Comparison of ENCODE assay signal across 15 cellular contexts in the genomic region with DNA sequence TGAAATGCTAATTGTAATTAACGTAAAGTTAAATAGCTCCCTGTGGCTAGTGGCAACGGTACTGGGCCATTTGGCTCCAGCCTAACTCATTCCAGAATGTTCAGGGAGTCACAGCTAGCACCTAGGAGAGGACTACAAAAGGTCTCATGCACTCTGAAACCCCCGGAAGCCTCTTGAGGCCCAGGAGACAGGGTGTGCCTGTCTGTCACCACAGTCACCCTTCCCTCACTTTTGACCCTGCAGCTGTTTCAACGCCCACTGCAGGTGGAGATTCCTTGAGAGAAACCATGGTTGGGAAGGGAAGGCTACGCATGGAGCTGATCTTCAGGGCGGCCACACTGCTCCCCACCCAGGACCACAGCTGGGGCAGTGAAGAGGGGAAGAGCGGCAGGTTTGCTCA. TPM values are rescaled to one million over a fixed set of nuclear protein-coding genes. Genes with fewer than 3 reads are reported as not detected.
DNase-seq lines count a peak whose midpoint lies in the region; ATAC-seq and TF ChIP-seq lines count a peak whose summit lies in the region.
"Had no signal": no experiment of that assay in that cellular context is flagged by ENCODE, and none has a peak within 500 bp of the region (broad histone marks: within the 10 kb centered on the region; RNA-seq: fewer than 3 reads in every experiment).

No MANE protein-coding gene starts in this region.

- no peak overlapping the region for H3K4me3 Mint-ChIP-seq in central memory CD8-positive, alpha-beta T cell
- peak overlapping the region; percentile 78 to 85 for H3K4me3 Mint-ChIP-seq in stimulated activated naive CD8-positive, alpha-beta T cell treated with anti-CD3 and anti-CD28 coated beads, Interleukin-15, amount 100 ng/mL, for 72 hours

- peaks cover 5 to 7% of the 10 kb centered on the region in 2 donors for H3K9me3 Mint-ChIP-seq in activated naive CD4-positive, alpha-beta T cell treated with anti-CD3 and anti-CD28 coated beads, Interleukin-2, amount 50 U/mL, for 72 hours
- H3K9me3 Mint-ChIP-seq in central memory CD8-positive, alpha-beta T cell = no peaks in the 10 kb centered on the region
- no peaks in the 10 kb centered on the region for H3K9me3 Mint-ChIP-seq in stimulated activated naive CD8-positive, alpha-beta T cell treated with anti-CD3 and anti-CD28 coated beads, Interleukin-15, amount 100 ng/mL, for 72 hours

- no peaks in the 10 kb centered on the region for H3K36me3 ChIP-seq in OCI-LY7 (ENCODE audit: insufficient read depth, low read length)

- intact Hi-C loops in OCI-LY7 (cut with micrococcal nuclease; ENCODE audit: unreplicated experiment) = loop anchor here (5.0 kb wide), 3 partner anchors 51 to 636 kb away; no protein-coding TSS in a partner anchor

- H3K27ac ChIP-seq in OCI-LY7 (ENCODE audit: low read depth, low read length, poor library complexity, severe bottlenecking) = peak overlapping the region; percentile 47

- H2AFZ ChIP-seq in OCI-LY7 (ENCODE audit: low read length) = peak overlapping the region; percentile 85

- no peak for ATAC-seq in activated naive CD4-positive, alpha-beta T cell treated with anti-CD3 and anti-CD28 coated beads, Interleukin-2, amount 50 U/mL, for 72 hours
- ATAC-seq in central memory CD8-positive, alpha-beta T cell (replicated peaks; ENCODE audit: extremely low read depth, poor library complexity, severe bottlenecking) = no peak
- ATAC-seq in stimulated activated naive CD8-positive, alpha-beta T cell treated with anti-CD3 and anti-CD28 coated beads, Interleukin-15, amount 100 ng/mL, for 72 hours = no peak
- ATAC-seq: K562 had no signal

- peaks cover 18% of the 10 kb centered on the region for H3K4me1 Mint-ChIP-seq in central memory CD8-positive, alpha-beta T cell
- H3K4me1 Mint-ChIP-seq in stimulated activated naive CD8-positive, alpha-beta T cell treated with anti-CD3 and anti-CD28 coated beads, Interleukin-15, amount 100 ng/mL, for 72 hours = peaks cover 33% of the 10 kb centered on the region

- peaks cover 34% of the 10 kb centered on the region for H3K4me1 ChIP-seq in OCI-LY7 (ENCODE audit: insufficient read depth, low read length, poor library complexity, severe bottlenecking)

- H3K79me2 ChIP-seq in OCI-LY7 (ENCODE audit: insufficient read depth, low read depth, low read length) = no peaks in the 10 kb centered on the region

- no peak for DNase-seq in activated naive CD4-positive, alpha-beta T cell treated with anti-CD3 and anti-CD28 coated beads, Interleukin-2, amount 50 U/mL, for 72 hours (ENCODE audit: low spot score in 2 of 2)
- DNase-seq in activated naive CD4-positive, alpha-beta T cell treated with Interleukin-2 at 50 U/mL for 16 hours = no peak
- DNase-seq in OCI-LY7 (ENCODE audit: low spot score) = peak; percentile 20
- DNase-seq in central memory CD8-positive, alpha-beta T cell (ENCODE audit: low spot score in 2 of 2) = no peak
- DNase-seq in stimulated activated naive CD8-positive, alpha-beta T cell treated with anti-CD3 and anti-CD28 coated beads, Interleukin-15, amount 100 ng/mL, for 72 hours = no peak
- DNase-seq in hepatic stellate cell (ENCODE audit: low spot score) = no peak
- DNase-seq in amniotic stem cell (lab: John Stamatoyannopoulos, UW) = no peak
- DNase-seq in superior temporal gyrus (ENCODE audit: extremely low spot score) = no peak
- DNase-seq: GF-D8, GOT3, mammary epithelial cell, NCI-H1105, NCI-H748 treated with DMSO at 0.1 percent for 48 hours, RPMI8226 had no signal

- CTCF ChIA-PET in OCI-LY7 (lab: Charles Lee; ENCODE audit: unreplicated experiment) = no interaction called here

- no peaks in the 10 kb centered on the region for H3K9me3 ChIP-seq in OCI-LY7 (ENCODE audit: low read length)

- peak overlapping the region; percentile 53 for H3K4me3 ChIP-seq in OCI-LY7 (ENCODE audit: low read depth, low read length, poor library complexity, severe bottlenecking)
- H3K4me3 ChIP-seq: K562 had no signal

- H3K27ac Mint-ChIP-seq in activated naive CD4-positive, alpha-beta T cell treated with anti-CD3 and anti-CD28 coated beads, Interleukin-2, amount 50 U/mL, for 72 hours = peak overlapping the region; percentile 94 to 98
- H3K27ac Mint-ChIP-seq in central memory CD8-positive, alpha-beta T cell (ENCODE audit: low read depth) = peak overlapping the region; percentile 95
- H3K27ac Mint-ChIP-seq in stimulated activated naive CD8-positive, alpha-beta T cell treated with anti-CD3 and anti-CD28 coated beads, Interleukin-15, amount 100 ng/mL, for 72 hours = no peak overlapping the region

- TF ChIP-seq CTCF in OCI-LY7 (conservative IDR thresholded peaks at IDR 0.05; ENCODE audit: low read length) = no peak

- H3K4me2 ChIP-seq in OCI-LY7 (ENCODE audit: low read length) = peak overlapping the region; percentile 68

- no peaks in the 10 kb centered on the region for H4K20me1 ChIP-seq in OCI-LY7 (ENCODE audit: insufficient read depth, low read length)

- H3K27me3 Mint-ChIP-seq in central memory CD8-positive, alpha-beta T cell = no peaks in the 10 kb centered on the region
- no peaks in the 10 kb centered on the region for H3K27me3 Mint-ChIP-seq in stimulated activated naive CD8-positive, alpha-beta T cell treated with anti-CD3 and anti-CD28 coated beads, Interleukin-15, amount 100 ng/mL, for 72 hours

- peaks cover 5 to 9% of the 10 kb centered on the region in 2 donors for H3K36me3 Mint-ChIP-seq in activated naive CD4-positive, alpha-beta T cell treated with anti-CD3 and anti-CD28 coated beads, Interleukin-2, amount 50 U/mL, for 72 hours
- H3K36me3 Mint-ChIP-seq in central memory CD8-positive, alpha-beta T cell (ENCODE audit: insufficient read depth) = peaks cover 8% of the 10 kb centered on the region

- POLR2A ChIA-PET in OCI-LY7 (lab: Charles Lee) = interaction anchor here (0.6 kb wide), 1 partner anchor 48 kb away, joined by 3 read pairs; no protein-coding TSS in a partner anchor

- no peaks in the 10 kb centered on the region for H3K9me2 ChIP-seq in OCI-LY7 (ENCODE audit: insufficient read depth, low read length)

- no TSS peak for BruUV-seq in OCI-LY7 (replicated peaks; lab: Mats Ljungman, UMichigan)

RNA-seq across cellular contexts. Expression of a gene that starts 58.6 kb away (rescaled TPM):
- 1 to 10 TPM; 1.4 to 2.3 TPM for total RNA-seq in activated naive CD4-positive, alpha-beta T cell treated with anti-CD3 and anti-CD28 coated beads, Interleukin-2, amount 50 U/mL, for 72 hours
- total RNA-seq in OCI-LY7 (2014; rRNA removed; shearing (Covaris generic)) = 0.03 TPM in 1 of 2 replicates, not detected in the other
- 0.51 TPM in 1 of 2 replicates, not detected in the other for total RNA-seq in OCI-LY7 (2022)

Comparison
In these comparisons a context has a peak if more than half of its experiments do, and no peak if none do; other contexts are left out.
1. H3K27ac Mint-ChIP-seq: peak in activated naive CD4-positive, alpha-beta T cell treated with anti-CD3 and anti-CD28 coated beads, Interleukin-2, amount 50 U/mL, for 72 hours (2 of 2) and central memory CD8-positive, alpha-beta T cell (single experiment); none in stimulated activated naive CD8-positive, alpha-beta T cell treated with anti-CD3 and anti-CD28 coated beads, Interleukin-15, amount 100 ng/mL, for 72 hours (0 of 2).